In genomic region chr6:8269094-8269493, GRCh38 we compare ENCODE assay signal across 6 cellular contexts.
"Had no signal": no experiment of that assay in that cellular context is flagged by ENCODE, and none has a peak within 500 bp of the region (broad histone marks: within the 10 kb centered on the region; RNA-seq: fewer than 3 reads in every experiment).

No MANE protein-coding gene starts in this region.

- H3K4me3 ChIP-seq: GM23248 had no signal

- H3K4me2 ChIP-seq: KMS-11 had no signal

- H3K27ac Mint-ChIP-seq: H9, IgD-negative memory B cell had no signal

- H3K27ac ChIP-seq: GM23248, KMS-11 had no signal

- H3K4me3 Mint-ChIP-seq: H9, IgD-negative memory B cell had no signal

- H3K9ac ChIP-seq: GM23248, KMS-11 had no signal

- DNase-seq: GM23248, H9, HCEC 1CT, KBM-7 had no signal

- H2AFZ ChIP-seq: GM23248 had no signal
